10 cellular contexts compared by ENCODE assay signal in genomic region chr2:113910967-113911678, GRCh38. TPM values are rescaled to one million over a fixed set of nuclear protein-coding genes. Genes with fewer than 3 reads are reported as not detected.
A peak's percentile ranks its signal among the peaks of the same experiment; 100 is the strongest.
DNase-seq lines count a peak whose midpoint lies in the region; ATAC-seq and TF ChIP-seq lines count a peak whose summit lies in the region.
"Had no signal": no experiment of that assay in that cellular context is flagged by ENCODE, and none has a peak within 500 bp of the region (broad histone marks: within the 10 kb centered on the region; RNA-seq: fewer than 3 reads in every experiment).

No MANE protein-coding gene starts in this region.

- H3K4me1 Mint-ChIP-seq in IgD-negative memory B cell (peaks cover 44 to 57% (median 46%) of the 10 kb centered on the region in 3 donors), type B pancreatic cell (ENCODE audit: unreplicated experiment) (peaks cover 10% of the 10 kb centered on the region)
- H3K4me1 Mint-ChIP-seq in effector memory CD8-positive, alpha-beta T cell (ENCODE audit: low read depth in 2 of 2) = peaks cover 35 to 66% of the 10 kb centered on the region in 2 donors

- peak overlapping the region; percentile 23 to 77 (median 72) for H3K27ac Mint-ChIP-seq in IgD-negative memory B cell
- peak overlapping the region in 1 of 2 donors; percentile 93 for H3K27ac Mint-ChIP-seq in effector memory CD8-positive, alpha-beta T cell
- H3K27ac Mint-ChIP-seq in type B pancreatic cell = peak overlapping the region; percentile 15

- intact Hi-C loops in left ventricle myocardium superior (cut with micrococcal nuclease) = no loop called here
- intact Hi-C loops in right cardiac atrium (cut with DNase I) = no loop called here

- H3K9me3 Mint-ChIP-seq in IgD-negative memory B cell = no peaks in the 10 kb centered on the region
- no peaks in the 10 kb centered on the region for H3K9me3 Mint-ChIP-seq in effector memory CD8-positive, alpha-beta T cell
- peaks cover 11% of the 10 kb centered on the region for H3K9me3 Mint-ChIP-seq in type B pancreatic cell

- no peaks in the 10 kb centered on the region for H3K9me3 ChIP-seq in right cardiac atrium (ENCODE audit: control insufficient read depth, low read length)
- H3K9me3 ChIP-seq: tibial artery had no signal

- no peak overlapping the region for H3K4me3 ChIP-seq in right cardiac atrium (ENCODE audit: low read length)
- H3K4me3 ChIP-seq: tibial artery had no signal

- ATAC-seq in left ventricle myocardium superior (peak; percentile 13), right cardiac atrium (no peak), HG02623 (IDR thresholded peaks at IDR 0.05; ENCODE audit: unreplicated experiment) (no peak)
- peak; percentile 29 for ATAC-seq in effector memory CD8-positive, alpha-beta T cell (replicated peaks)

- CTCF ChIA-PET in GM10248 (lab: Yijun Ruan, JAX) = interaction anchor here (1.2 to 1.7 kb wide), 4 partner anchors 8 to 23 kb away, joined by 3 to 4 read pairs (median 4); no protein-coding TSS in a partner anchor

- H3K36me3 Mint-ChIP-seq in IgD-negative memory B cell (peaks cover 7% of the 10 kb centered on the region), type B pancreatic cell (peaks cover 32% of the 10 kb centered on the region)
- H3K36me3 Mint-ChIP-seq in effector memory CD8-positive, alpha-beta T cell (ENCODE audit: insufficient read depth) = peaks cover 30% of the 10 kb centered on the region

- H3K4me3 Mint-ChIP-seq in IgD-negative memory B cell (peak overlapping the region; percentile 6 to 89 (median 64)), type B pancreatic cell (no peak overlapping the region)
- peak overlapping the region; percentile 49 to 97 for H3K4me3 Mint-ChIP-seq in effector memory CD8-positive, alpha-beta T cell
- H3K4me3 Mint-ChIP-seq: brain had no signal

- no peak overlapping the region for H3K27ac ChIP-seq in right cardiac atrium (ENCODE audit: low read length)
- H3K27ac ChIP-seq: tibial artery had no signal

- TF ChIP-seq CTCF in type B pancreatic cell (conservative IDR thresholded peaks at IDR 0.05) (no peak), GM10248 (IDR thresholded peaks at IDR 0.05; ENCODE audit: control extremely low read depth, extremely low read depth, low read depth, missing control alignments) (no peak)

- DNase-seq in left ventricle myocardium superior (no peak), right cardiac atrium (no peak), type B pancreatic cell (ENCODE audit: extremely low spot score, unreplicated experiment) (no peak), GM10248 (ENCODE audit: extremely low spot score) (no peak), OCI-M1 (lab: John Stamatoyannopoulos, UW) (no peak)
- DNase-seq in effector memory CD8-positive, alpha-beta T cell = no peak
- DNase-seq: tibial artery had no signal

- H3K27me3 ChIP-seq in right cardiac atrium (ENCODE audit: control insufficient read depth, insufficient read depth) = no peaks in the 10 kb centered on the region
- H3K27me3 ChIP-seq: tibial artery had no signal

- no peaks in the 10 kb centered on the region for H3K27me3 Mint-ChIP-seq in IgD-negative memory B cell
- H3K27me3 Mint-ChIP-seq in effector memory CD8-positive, alpha-beta T cell = no peaks in the 10 kb centered on the region
- H3K27me3 Mint-ChIP-seq in type B pancreatic cell = no peaks in the 10 kb centered on the region
- H3K27me3 Mint-ChIP-seq: brain had no signal

- WGBS in right cardiac atrium = 84% methylated on average over 6 of the region's 6 CpGs

- H3K4me1 ChIP-seq in right cardiac atrium (ENCODE audit: control insufficient read depth, insufficient read depth, low read length) = no peaks in the 10 kb centered on the region

- POLR2A ChIA-PET in GM10248 (lab: Yijun Ruan, JAX) = no interaction called here

RNA-seq across cellular contexts. Expression of gene ACTR3, which starts 21.2 kb away (rescaled TPM):
- total RNA-seq in left ventricle myocardium superior (117 TPM), right cardiac atrium (100 to 1,000 TPM; 120 to 168 (median 137) TPM), type B pancreatic cell (ENCODE audit: low replicate concordance) (175 and 217 TPM in 2 replicates)
- polyA plus RNA-seq in right cardiac atrium (42.3 TPM), IgD-negative memory B cell (432 TPM)

Comparison
In these comparisons a context has a peak if more than half of its experiments do, and no peak if none do; other contexts are left out.
1. ATAC-seq: peak in left ventricle myocardium superior (single experiment) and effector memory CD8-positive, alpha-beta T cell (single experiment); none in right cardiac atrium (0 of 2) and HG02623 (single experiment).